Comparison of ENCODE assay signal across 22 cellular contexts in the genomic region with DNA sequence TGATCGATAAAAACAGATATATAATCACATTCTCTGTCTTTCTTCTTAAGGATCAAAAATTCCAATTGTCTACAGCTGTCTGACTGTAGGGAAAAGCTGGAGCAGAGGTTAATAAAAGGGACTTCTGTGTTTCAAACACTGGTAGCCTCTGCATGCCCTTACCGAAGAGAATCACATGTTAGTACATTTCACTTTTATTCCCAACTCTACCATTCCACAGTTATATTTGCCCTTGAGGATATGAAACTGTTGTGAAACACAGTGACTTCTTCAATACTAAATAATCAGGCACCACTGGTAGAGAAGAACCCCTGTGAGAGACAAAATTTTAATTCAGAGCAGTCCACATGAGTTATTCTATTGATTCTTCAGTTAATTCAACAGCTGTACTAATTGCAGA.
"Had no signal": no experiment of that assay in that cellular context is flagged by ENCODE, and none has a peak within 500 bp of the region (broad histone marks: within the 10 kb centered on the region; RNA-seq: fewer than 3 reads in every experiment).

No MANE protein-coding gene starts in this region.

- H3K4me1 ChIP-seq: pancreas, right lobe of liver, spleen, uterus had no signal

- H3K27me3 ChIP-seq: esophagus squamous epithelium, heart left ventricle, pancreas, right lobe of liver, spleen, tibial artery, upper lobe of left lung, uterus had no signal

- ATAC-seq: effector memory CD8-positive, alpha-beta T cell; heart left ventricle; left colon; left ventricle myocardium superior; pancreas; psoas muscle; stimulated activated memory B cell treated with anti-CD40 and anti-IgM and Interleukin-4, amounts not matched to agents 10 μg/mL and 1 μg/mL and 100 μg/mL, for 72 hours had no signal

- H3K27ac ChIP-seq: esophagus squamous epithelium, heart left ventricle, pancreas, psoas muscle, right lobe of liver, spleen, tibial artery, upper lobe of left lung, uterus had no signal

- DNase-seq: effector memory CD8-positive, alpha-beta T cell; esophagus squamous epithelium; foreskin fibroblast; heart left ventricle; hippocampal formation; left colon; left ventricle myocardium superior; mesendoderm; naive B cell; occipital lobe; pancreas; psoas muscle; retina; right lobe of liver; spleen; stimulated activated CD4-positive, alpha-beta T cell treated with anti-CD3 and anti-CD28 coated beads, Interleukin-15, amount 100 ng/mL, for 24 hours; stimulated activated CD4-positive, alpha-beta T cell treated with anti-CD3 and anti-CD28 coated beads, Interleukin-1b, Interleukin-23, amount 100 ng/mL, for 48 hours; stimulated activated CD4-positive, alpha-beta T cell treated with anti-CD3 and anti-CD28 coated beads, Interleukin-4, amount 100 ng/mL, for 24 hours; tibial artery; upper lobe of left lung; uterus had no signal
